Comparison of ENCODE assay signal across 28 cellular contexts in genomic region chr19:3192684-3193083, GRCh38. TPM values are rescaled to one million over a fixed set of nuclear protein-coding genes. Genes with fewer than 3 reads are reported as not detected.
"Had no signal": no experiment of that assay in that cellular context is flagged by ENCODE, and none has a peak within 500 bp of the region (broad histone marks: within the 10 kb centered on the region; RNA-seq: fewer than 3 reads in every experiment).

No MANE protein-coding gene starts in this region.

- H3K4me3 ChIP-seq: MG63 had no signal

- H3K9me3 ChIP-seq: MG63, SK-N-SH had no signal

- H3K27me3 ChIP-seq: MG63 had no signal

- ATAC-seq: HepG2, Panc1, PC-3, Right ventricle myocardium inferior had no signal

- DNase-seq: IMR-90, Karpas-422, KG1, MG63, NCI-H1092, NCI-H1105 treated with DMSO at 0.1 percent for 48 hours, NCI-H1417 treated with DMSO at 0.1 percent for 48 hours, NCI-H146, NCI-H1694 treated with DMSO at 0.1 percent for 48 hours, NCI-H1930, NCI-H2081, NCI-H2107, NCI-H2227 treated with DMSO at 0.1 percent for 48 hours, NCI-H446, NCI-H510A, NCI-H524 treated with DMSO at 0.1 percent for 48 hours, NCI-H69, NCI-H774, PC-3, SHP77 treated with DMSO at 0.1 percent for 48 hours, SK-N-SH, SW 1271 had no signal

- H3K36me3 ChIP-seq: MG63 had no signal

- H3K9ac ChIP-seq: SK-N-SH had no signal

- H3K4me2 ChIP-seq: SK-N-SH had no signal

RNA-seq across cellular contexts. Expression of gene S1PR4, which starts 14.1 kb away (rescaled TPM):
- total RNA-seq: IMR-90, SK-MEL-5 had no signal
- polyA plus RNA-seq: IMR-90, SK-N-SH had no signal

RNA-seq across cellular contexts. Expression of gene CELF5, which starts 31.8 kb away (rescaled TPM):
- total RNA-seq: HT1080, IMR-90, Right ventricle myocardium inferior, SK-MEL-5 had no signal

RNA-seq across cellular contexts. Expression of gene GNA15, which starts 56.9 kb away (rescaled TPM):
- total RNA-seq: HepG2, OCI-LY7, PC-3, SK-MEL-5 had no signal
- polyA plus RNA-seq: HepG2, IMR-90 had no signal
